ENCODE assay signal across 12 cellular contexts in genomic region chr6:81834141-81834621, GRCh38.
DNase-seq lines count a peak whose midpoint lies in the region; ATAC-seq and TF ChIP-seq lines count a peak whose summit lies in the region.
"Had no signal": no experiment of that assay in that cellular context is flagged by ENCODE, and none has a peak within 500 bp of the region (broad histone marks: within the 10 kb centered on the region; RNA-seq: fewer than 3 reads in every experiment).

No MANE protein-coding gene starts in this region.

- H3K36me3 Mint-ChIP-seq in chondrocyte (ENCODE audit: low read depth) (no peaks in the 10 kb centered on the region), immature natural killer cell (no peaks in the 10 kb centered on the region), nephron progenitor cell (ENCODE audit: low read depth) (no peaks in the 10 kb centered on the region)

- H3K27me3 Mint-ChIP-seq in chondrocyte (ENCODE audit: low read depth) (no peaks in the 10 kb centered on the region), immature natural killer cell (ENCODE audit: low read depth in 3 of 3) (peaks cover 0 to 6% (median 0%) of the 10 kb centered on the region in 3 donors), nephron progenitor cell (ENCODE audit: low read depth, poor library complexity) (no peaks in the 10 kb centered on the region)

- BruUV-seq in A673 (replicated peaks; lab: Mats Ljungman, UMichigan): no TSS peak

- no peaks in the 10 kb centered on the region for H3K36me3 ChIP-seq in A673 (ENCODE audit: insufficient read depth, low read length, poor library complexity, severe bottlenecking)
- no peaks in the 10 kb centered on the region for H3K36me3 ChIP-seq in left lung
- H3K36me3 ChIP-seq: BLaER1 had no signal

- peak; percentile 40 for DNase-seq in A673 (ENCODE audit: low spot score)
- DNase-seq in LoVo (ENCODE audit: low spot score): peak; percentile 21
- no peak for DNase-seq in chondrocyte (ENCODE audit: low spot score)
- DNase-seq in left lung: no peak
- DNase-seq in immature natural killer cell: no peak
- DNase-seq in nephron progenitor cell: no peak
- DNase-seq: activated naive CD4-positive, alpha-beta T cell treated with anti-CD3 and anti-CD28 coated beads, Interleukin-2, amount 50 U/mL, for 16 hours; GOT3; NCI-H510A had no signal

- H3K27ac Mint-ChIP-seq in chondrocyte (ENCODE audit: unreplicated experiment) (peak overlapping the region; percentile 84), immature natural killer cell (no peak overlapping the region), nephron progenitor cell (no peak overlapping the region)

- CTCF ChIA-PET in A673 (lab: Charles Lee): no interaction called here

- ATAC-seq in left lung: peak; percentile 17
- ATAC-seq in HG02970 (IDR thresholded peaks at IDR 0.05; ENCODE audit: low FRiP score, unreplicated experiment): no peak
- ATAC-seq in GM21381 (IDR thresholded peaks at IDR 0.05; ENCODE audit: unreplicated experiment): no peak

- intact Hi-C loops in A673 (cut with micrococcal nuclease; ENCODE audit: unreplicated experiment) (no loop called here), left lung (cut with DNase I) (no loop called here)

- no peak overlapping the region for H3K4me3 Mint-ChIP-seq in chondrocyte (ENCODE audit: unreplicated experiment)
- no peak overlapping the region for H3K4me3 Mint-ChIP-seq in immature natural killer cell
- H3K4me3 Mint-ChIP-seq in nephron progenitor cell: no peak overlapping the region

- H3K4me3 ChIP-seq in A673 (ENCODE audit: low read depth, low read length, poor library complexity, severe bottlenecking): no peak overlapping the region
- no peak overlapping the region for H3K4me3 ChIP-seq in left lung
- H3K4me3 ChIP-seq: BLaER1 had no signal

- H3K4me1 ChIP-seq in A673 (ENCODE audit: insufficient read depth, low read length, poor library complexity, severe bottlenecking) (no peaks in the 10 kb centered on the region), left lung (no peaks in the 10 kb centered on the region)
- H3K4me1 ChIP-seq: BLaER1 had no signal

- no peak overlapping the region for H3K27ac ChIP-seq in A673 (ENCODE audit: low read depth, low read length, poor library complexity, severe bottlenecking)
- H3K27ac ChIP-seq in left lung: peak overlapping the region in 1 of 2 donors; percentile 5
- H3K27ac ChIP-seq: BLaER1 had no signal

- TF ChIP-seq CTCF in A673 (conservative IDR thresholded peaks at IDR 0.05; ENCODE audit: low read depth, low read length): no peak
- no peak for TF ChIP-seq CTCF in chondrocyte (IDR thresholded peaks at IDR 0.05)
- no peak for TF ChIP-seq CTCF in left lung (IDR thresholded peaks at IDR 0.05)
- TF ChIP-seq CTCF in nephron progenitor cell (IDR thresholded peaks at IDR 0.05): no peak

- H3K27me3 ChIP-seq in A673 (replicated peaks; ENCODE audit: insufficient read depth, low read depth, low read length, poor library complexity) (no peaks in the 10 kb centered on the region), left lung (no peaks in the 10 kb centered on the region)
- H3K27me3 ChIP-seq: BLaER1 had no signal

- H3K9me3 ChIP-seq in A673 (ENCODE audit: low read depth, low read length, poor library complexity, severe bottlenecking) (no peaks in the 10 kb centered on the region), left lung (no peaks in the 10 kb centered on the region)
- H3K9me3 ChIP-seq: BLaER1 had no signal

- peaks cover 15% of the 10 kb centered on the region for H3K4me1 Mint-ChIP-seq in chondrocyte (ENCODE audit: low read depth)
- no peaks in the 10 kb centered on the region for H3K4me1 Mint-ChIP-seq in immature natural killer cell
- no peaks in the 10 kb centered on the region for H3K4me1 Mint-ChIP-seq in nephron progenitor cell

- peaks cover 3% of the 10 kb centered on the region for H3K9me3 Mint-ChIP-seq in chondrocyte (ENCODE audit: low read depth)
- peaks cover 0 to 6% (median 0%) of the 10 kb centered on the region in 6 donors for H3K9me3 Mint-ChIP-seq in immature natural killer cell
- no peaks in the 10 kb centered on the region for H3K9me3 Mint-ChIP-seq in nephron progenitor cell

- POLR2A ChIA-PET in A673 (lab: Charles Lee; ENCODE audit: low non-redundant PET): no interaction called here

Comparison
In these comparisons a context has a peak if more than half of its experiments do, and no peak if none do; other contexts are left out.
1. DNase-seq: peak in A673 (single experiment) and LoVo (single experiment); none in chondrocyte (single experiment), left lung (0 of 2), immature natural killer cell (0 of 3) and nephron progenitor cell (single experiment).